Comparison of ENCODE assay signal across 28 cellular contexts in genomic region chr5:146290318-146290717, GRCh38. TPM values are rescaled to one million over a fixed set of nuclear protein-coding genes. Genes with fewer than 3 reads are reported as not detected.
A peak's percentile ranks its signal among the peaks of the same experiment; 100 is the strongest.
DNase-seq lines count a peak whose midpoint lies in the region; ATAC-seq and TF ChIP-seq lines count a peak whose summit lies in the region.
"Had no signal": no experiment of that assay in that cellular context is flagged by ENCODE, and none has a peak within 500 bp of the region (broad histone marks: within the 10 kb centered on the region; RNA-seq: fewer than 3 reads in every experiment).

No MANE protein-coding gene starts in this region.

- TF ChIP-seq RAD21 in SK-N-SH (IDR thresholded peaks at IDR 0.05; ENCODE audit: low read length), result no peak

- 94% methylated on average over 2 of the region's 2 CpGs for WGBS in SK-N-SH (ENCODE audit: low lambda C conversion rate)

- no peak overlapping the region for H3K4me2 ChIP-seq in SK-N-SH
- no peak overlapping the region for H3K4me2 ChIP-seq in fibroblast of lung (ENCODE audit: extremely low read depth, insufficient read depth, low read length)

- in situ Hi-C loops in gastrocnemius medialis (cut with MboI; ENCODE audit: low sequenced_read_pairs in 4 of 4), result loop anchor here in 1 of 4 donors (5.0 kb wide), 1 partner anchor 137 kb away; no protein-coding TSS in a partner anchor

- TF ChIP-seq POLR2A in gastrocnemius medialis (IDR thresholded peaks at IDR 0.05), result no peak

- no peak for TF ChIP-seq EP300 in SK-N-SH (IDR thresholded peaks at IDR 0.05; ENCODE audit: borderline replicate concordance in 1 of 2, low read depth in 1 of 2, low read length in 1 of 2)

- no peak for DNase-seq in SK-N-SH
- DNase-seq in OCI-M1 (lab: John Stamatoyannopoulos, UW), result peak; percentile 20
- DNase-seq in fibroblast of lung (ENCODE audit: low read depth in 2 of 2), result peak; percentile 2 to 10
- DNase-seq in gastrocnemius medialis, result no peak
- DNase-seq in NOMO-1 treated with dmso at 0.1 percent for 144 hours (lab: John Stamatoyannopoulos, UW; ENCODE audit: unreplicated experiment), result no peak
- DNase-seq: 8988T; activated CD4-positive, alpha-beta T cell treated with anti-CD3 and anti-CD28 coated beads, Interleukin-2, amount 10 ng/mL, durations not matched to agents 7 days and 5 days; activated naive CD4-positive, alpha-beta T cell treated with anti-CD3 and anti-CD28 coated beads for 36 hours; anterior cingulate cortex; caudate nucleus; CD4-positive, alpha-beta memory T cell; GF-D8; left colon; naive B cell; NCI-H1417; NCI-H510A treated with DMSO at 0.1 percent for 48 hours; occipital lobe; RPMI8226; stimulated activated CD4-positive, alpha-beta T cell treated with anti-CD3 and anti-CD28 coated beads, Interleukin-2, amount 100 ng/mL, for 48 hours; T-helper 2 cell; upper lobe of right lung had no signal

- intact Hi-C loops in gastrocnemius medialis (cut with DNase I; ENCODE audit: low total_unique reads), result no loop called here

- no peaks in the 10 kb centered on the region for H3F3A ChIP-seq in SK-N-SH (replicated peaks; ENCODE audit: insufficient read depth)

- H3K4me1 ChIP-seq in SK-N-SH (ENCODE audit: control insufficient read depth in 1 of 2, insufficient read depth in 2 of 2, low read depth in 1 of 2, low read length in 1 of 2) (no peaks in the 10 kb centered on the region; a peak in 1 of 4 replicates), fibroblast of lung (ENCODE audit: control insufficient read depth, extremely low read depth, insufficient read depth, low read length) (no peaks in the 10 kb centered on the region), gastrocnemius medialis (no peaks in the 10 kb centered on the region)
- H3K4me1 ChIP-seq: upper lobe of right lung had no signal

- H3K79me2 ChIP-seq in SK-N-SH (ENCODE audit: insufficient read depth) (no peaks in the 10 kb centered on the region), fibroblast of lung (ENCODE audit: control insufficient read depth, insufficient read depth, low read length) (no peaks in the 10 kb centered on the region)

- H3K4me3 ChIP-seq in SK-N-SH (ENCODE audit: low read depth in 2 of 2, low read length in 1 of 2) (no peak overlapping the region), fibroblast of lung (replicated peaks in 1 of 4; ENCODE audit: control extremely low read depth in 1 of 4, insufficient read depth in 1 of 4, low read depth in 3 of 4, low read length in 4 of 4) (no peak overlapping the region), gastrocnemius medialis (no peak overlapping the region)
- H3K4me3 ChIP-seq: upper lobe of right lung had no signal

- no peaks in the 10 kb centered on the region for H3K9me2 ChIP-seq in SK-N-SH

- no peak; the same call in 2 of the 3 replicates for ATAC-seq in SK-N-SH treated with all-trans-retinoic acid at 6 μM for 48 hours
- peak; percentile 85 to 97 for ATAC-seq in gastrocnemius medialis
- no peak for ATAC-seq in HG03520 (IDR thresholded peaks at IDR 0.05; ENCODE audit: unreplicated experiment)
- no peak for ATAC-seq in GM18861 (IDR thresholded peaks at IDR 0.05; ENCODE audit: unreplicated experiment)
- ATAC-seq: left colon; stimulated activated memory B cell treated with anti-CD40 and anti-IgM and Interleukin-4, amounts not matched to agents 10 μg/mL and 1 μg/mL and 100 μg/mL, for 72 hours; upper lobe of right lung had no signal

- H3K9me3 ChIP-seq in SK-N-SH (no peaks in the 10 kb centered on the region), fibroblast of lung (ENCODE audit: control insufficient read depth, insufficient read depth, low read depth, low read length) (no peaks in the 10 kb centered on the region), gastrocnemius medialis (no peaks in the 10 kb centered on the region)
- H3K9me3 ChIP-seq: upper lobe of right lung had no signal

- H3K36me3 ChIP-seq in SK-N-SH (replicated peaks in 1 of 2; ENCODE audit: control insufficient read depth in 1 of 2, insufficient read depth in 2 of 2, low read length in 1 of 2), result peaks cover 29 to 40% of the 10 kb centered on the region in 2 experiments
- no peaks in the 10 kb centered on the region for H3K36me3 ChIP-seq in fibroblast of lung (ENCODE audit: control insufficient read depth, insufficient read depth, low read length)
- peaks cover 0 to 14% of the 10 kb centered on the region in 2 donors for H3K36me3 ChIP-seq in gastrocnemius medialis

- H3K9ac ChIP-seq in SK-N-SH (no peak overlapping the region), fibroblast of lung (ENCODE audit: insufficient read depth, low read length) (no peak overlapping the region)

- H4K20me1 ChIP-seq in SK-N-SH (ENCODE audit: insufficient read depth) (no peaks in the 10 kb centered on the region), fibroblast of lung (ENCODE audit: control insufficient read depth, extremely low read depth, insufficient read depth, low read length) (no peaks in the 10 kb centered on the region)

- POLR2A ChIA-PET in SK-N-SH (lab: Yijun Ruan, JAX), result no interaction called here

- no peak overlapping the region for H3K27ac ChIP-seq in SK-N-SH (ENCODE audit: low read depth in 2 of 2, low read length in 1 of 2)
- no peak overlapping the region for H3K27ac ChIP-seq in fibroblast of lung (ENCODE audit: insufficient read depth, low read length)
- H3K27ac ChIP-seq in gastrocnemius medialis, result peak overlapping the region in 1 of 4 donors; percentile 12
- H3K27ac ChIP-seq: upper lobe of right lung had no signal

- H2AFZ ChIP-seq in SK-N-SH (ENCODE audit: low read depth) (no peak overlapping the region), fibroblast of lung (ENCODE audit: low read length) (no peak overlapping the region)

- TF ChIP-seq CTCF in SK-N-SH (IDR thresholded peaks at IDR 0.05) (no peak), fibroblast of lung (conservative IDR thresholded peaks at IDR 0.05 in 1 of 2, IDR thresholded peaks at IDR 0.05 in 1 of 2; ENCODE audit: low read depth in 1 of 2, low read length in 2 of 2) (no peak), gastrocnemius medialis (IDR thresholded peaks at IDR 0.05 in 4 of 5, conservative IDR thresholded peaks at IDR 0.05 in 1 of 5) (no peak)

- CTCF ChIA-PET in SK-N-SH (lab: Yijun Ruan, JAX), result interaction anchor here (1.2 to 2.6 kb wide), 2 partner anchors 44 to 138 kb away, joined by 3 to 8 read pairs; no protein-coding TSS in a partner anchor

- H3K27me3 ChIP-seq in SK-N-SH (ENCODE audit: insufficient read depth) (no peaks in the 10 kb centered on the region), fibroblast of lung (ENCODE audit: control insufficient read depth, insufficient read depth, low read length) (no peaks in the 10 kb centered on the region), gastrocnemius medialis (no peaks in the 10 kb centered on the region)
- H3K27me3 ChIP-seq: upper lobe of right lung had no signal

TF ChIP-seq in SK-N-SH, 30 proteins besides CTCF, POLR2A, EP300 and RAD21:
- TF ChIP-seq, protein P1, sequence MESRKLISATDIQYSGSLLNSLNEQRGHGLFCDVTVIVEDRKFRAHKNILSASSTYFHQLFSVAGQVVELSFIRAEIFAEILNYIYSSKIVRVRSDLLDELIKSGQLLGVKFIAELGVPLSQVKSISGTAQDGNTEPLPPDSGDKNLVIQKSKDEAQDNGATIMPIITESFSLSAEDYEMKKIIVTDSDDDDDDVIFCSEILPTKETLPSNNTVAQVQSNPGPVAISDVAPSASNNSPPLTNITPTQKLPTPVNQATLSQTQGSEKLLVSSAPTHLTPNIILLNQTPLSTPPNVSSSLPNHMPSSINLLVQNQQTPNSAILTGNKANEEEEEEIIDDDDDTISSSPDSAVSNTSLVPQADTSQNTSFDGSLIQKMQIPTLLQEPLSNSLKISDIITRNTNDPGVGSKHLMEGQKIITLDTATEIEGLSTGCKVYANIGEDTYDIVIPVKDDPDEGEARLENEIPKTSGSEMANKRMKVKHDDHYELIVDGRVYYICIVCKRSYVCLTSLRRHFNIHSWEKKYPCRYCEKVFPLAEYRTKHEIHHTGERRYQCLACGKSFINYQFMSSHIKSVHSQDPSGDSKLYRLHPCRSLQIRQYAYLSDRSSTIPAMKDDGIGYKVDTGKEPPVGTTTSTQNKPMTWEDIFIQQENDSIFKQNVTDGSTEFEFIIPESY (IDR thresholded peaks at IDR 0.05; ENCODE audit: borderline replicate concordance, low read depth), result no peak
- peak; percentile 38; the same call in 1 of the 2 replicates for TF ChIP-seq RXRA (IDR thresholded peaks at IDR 0.05; ENCODE audit: borderline replicate concordance, low read depth)

TF ChIP-seq in SK-N-SH treated with all-trans-retinoic acid at 6 μM for 48 hours, 23 proteins besides CTCF, POLR2A, EP300 and RAD21 (continues in another document):
- TF ChIP-seq, protein P2, sequence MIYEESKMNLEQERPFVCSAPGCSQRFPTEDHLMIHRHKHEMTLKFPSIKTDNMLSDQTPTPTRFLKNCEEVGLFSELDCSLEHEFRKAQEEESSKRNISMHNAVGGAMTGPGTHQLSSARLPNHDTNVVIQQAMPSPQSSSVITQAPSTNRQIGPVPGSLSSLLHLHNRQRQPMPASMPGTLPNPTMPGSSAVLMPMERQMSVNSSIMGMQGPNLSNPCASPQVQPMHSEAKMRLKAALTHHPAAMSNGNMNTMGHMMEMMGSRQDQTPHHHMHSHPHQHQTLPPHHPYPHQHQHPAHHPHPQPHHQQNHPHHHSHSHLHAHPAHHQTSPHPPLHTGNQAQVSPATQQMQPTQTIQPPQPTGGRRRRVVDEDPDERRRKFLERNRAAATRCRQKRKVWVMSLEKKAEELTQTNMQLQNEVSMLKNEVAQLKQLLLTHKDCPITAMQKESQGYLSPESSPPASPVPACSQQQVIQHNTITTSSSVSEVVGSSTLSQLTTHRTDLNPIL (CRISPR knock-in tag; IDR thresholded peaks at IDR 0.05; ENCODE audit: low read depth), result no peak
- TF ChIP-seq ZFP30 (CRISPR knock-in tag; IDR thresholded peaks at IDR 0.05) (no peak), ZFP3 (CRISPR knock-in tag; IDR thresholded peaks at IDR 0.05) (no peak), ISL1 (CRISPR knock-in tag; IDR thresholded peaks at IDR 0.05) (no peak), BACH2 (CRISPR knock-in tag; IDR thresholded peaks at IDR 0.05; ENCODE audit: borderline replicate concordance) (no peak), SNAI2 (CRISPR knock-in tag; IDR thresholded peaks at IDR 0.05) (no peak), ZNF565 (CRISPR knock-in tag; conservative IDR thresholded peaks at IDR 0.05; ENCODE audit: low read depth) (no peak), ZC3H10 (CRISPR knock-in tag; IDR thresholded peaks at IDR 0.05) (no peak)

RNA-seq across cellular contexts. Expression of gene POU4F3, which starts 48.3 kb away (rescaled TPM):
- polyA plus RNA-seq in SK-N-SH (2012; rRNA removed), result 0.05 and 0.08 TPM in 2 replicates
- 0.04 and 0.09 TPM in 2 replicates for polyA plus RNA-seq in SK-N-SH (2012; cell fraction: cytosol; rRNA removed)
- polyA plus RNA-seq in SK-N-SH (2012; cell fraction: nucleus; rRNA removed), result 0.13 and 0.16 TPM in 2 replicates
- total RNA-seq in fibroblast of lung, result not detected in 2 replicates
- 0.02 TPM in 1 of 2 replicates, not detected in the other for polyA plus RNA-seq in fibroblast of lung
- 0.08 TPM in 1 of 2 replicates, not detected in the other for polyA plus RNA-seq in fibroblast of lung (2012)
- 0.07 TPM in 1 of 2 replicates, not detected in the other for polyA minus RNA-seq in fibroblast of lung (ENCODE audit: low replicate concordance)
- total RNA-seq in gastrocnemius medialis, result not detected
- total RNA-seq: activated naive CD4-positive, alpha-beta T cell treated with anti-CD3 and anti-CD28 coated beads for 36 hours; CD4-positive, alpha-beta memory T cell; endothelial cell of umbilical vein; H4; left colon; mesenteric fat pad; occipital lobe; upper lobe of right lung had no signal
- polyA plus RNA-seq: CD4-positive, alpha-beta memory T cell had no signal

Comparison
In these comparisons a context has a peak if more than half of its experiments do, and no peak if none do; other contexts are left out.
1. DNase-seq: peak in OCI-M1 (single experiment) and fibroblast of lung (2 of 2); none in SK-N-SH (single experiment), gastrocnemius medialis (0 of 2) and NOMO-1 treated with dmso at 0.1 percent for 144 hours (single experiment).
2. ATAC-seq: peak in gastrocnemius medialis (2 of 2); none in SK-N-SH treated with all-trans-retinoic acid at 6 μM for 48 hours (single experiment), HG03520 (single experiment) and GM18861 (single experiment).